Comparison of ENCODE assay signal across 1 cellular context in genomic region chr15:90877996-90878395, GRCh38.
TF ChIP-seq lines count a peak whose summit lies in the region.

No MANE protein-coding gene starts in this region.

TF ChIP-seq in K562, 482 proteins besides CTCF, POLR2A, EP300 and RAD21:
- TF ChIP-seq ZNF57 (CRISPR knock-in tag; IDR thresholded peaks at IDR 0.05) (no peak), SMARCE1 (IDR thresholded peaks at IDR 0.05) (no peak), ZNF431 (CRISPR knock-in tag; IDR thresholded peaks at IDR 0.05) (no peak), ZNF253 (CRISPR knock-in tag; conservative IDR thresholded peaks at IDR 0.05) (no peak), FOXA3 (CRISPR knock-in tag; conservative IDR thresholded peaks at IDR 0.05 in 1 of 2, IDR thresholded peaks at IDR 0.05 in 1 of 2) (no peak), SMAD1 (IDR thresholded peaks at IDR 0.05; ENCODE audit: low read depth, low read length, partially characterized antibody) (no peak), CEBPZ (IDR thresholded peaks at IDR 0.05; ENCODE audit: borderline replicate concordance, low read depth, low read length) (no peak), RBFOX2 (IDR thresholded peaks at IDR 0.05; ENCODE audit: low read depth, low read length) (peak; percentile 21; the same call in 1 of the 2 replicates)
